Comparison of ENCODE assay signal across 9 cellular contexts in genomic region chr9:35726876-35727438, GRCh38. TPM values are rescaled to one million over a fixed set of nuclear protein-coding genes. Genes with fewer than 3 reads are reported as not detected.
DNase-seq lines count a peak whose midpoint lies in the region; ATAC-seq and TF ChIP-seq lines count a peak whose summit lies in the region.
"Had no signal": no experiment of that assay in that cellular context is flagged by ENCODE, and none has a peak within 500 bp of the region (broad histone marks: within the 10 kb centered on the region; RNA-seq: fewer than 3 reads in every experiment).

No MANE protein-coding gene starts in this region.

- H3K27me3 Mint-ChIP-seq in activated CD8-positive, alpha-beta T cell treated with anti-CD3 and anti-CD28 coated beads for 36 hours = no peaks in the 10 kb centered on the region

- intact Hi-C loops in activated CD8-positive, alpha-beta T cell treated with anti-CD3 and anti-CD28 coated beads for 36 hours (cut with micrococcal nuclease) = loop anchor here (5.0 kb wide), 1 partner anchor 70 kb away; the partner anchor contains the start of genes CCDC107 and RMRP
- intact Hi-C loops in sigmoid colon (cut with DNase I) = no loop called here

- no peaks in the 10 kb centered on the region for H3K9me3 Mint-ChIP-seq in activated CD8-positive, alpha-beta T cell treated with anti-CD3 and anti-CD28 coated beads for 36 hours

- H3K4me3 ChIP-seq in HFF-Myc (replicated peaks; ENCODE audit: low read depth, low read length) (peak overlapping the region; percentile 83), sigmoid colon (peak overlapping the region; percentile 80 to 86 (median 82))

- H3K4me3 Mint-ChIP-seq in activated CD8-positive, alpha-beta T cell treated with anti-CD3 and anti-CD28 coated beads for 36 hours = peak overlapping the region; percentile 6

- no peaks in the 10 kb centered on the region for H3K9me3 ChIP-seq in sigmoid colon

- H3K27me3 ChIP-seq in foreskin keratinocyte = no peaks in the 10 kb centered on the region
- H3K27me3 ChIP-seq in sigmoid colon = no peaks in the 10 kb centered on the region

- TF ChIP-seq POLR2A in sigmoid colon (IDR thresholded peaks at IDR 0.05) = no peak

- DNase-seq in DMS 273 (lab: John Stamatoyannopoulos, UW; ENCODE audit: unreplicated experiment) = peak; percentile 76
- DNase-seq in HFF-Myc (ENCODE audit: extremely low read depth, low read depth) = no peak
- peak; percentile 69 for DNase-seq in activated CD8-positive, alpha-beta T cell treated with anti-CD3 and anti-CD28 coated beads for 36 hours
- DNase-seq in foreskin keratinocyte = no peak
- peak; percentile 91 for DNase-seq in sigmoid colon
- no peak for DNase-seq in GM19238 (ENCODE audit: insufficient read length, low spot score)
- no peak for DNase-seq in NCI-H146 (lab: John Stamatoyannopoulos, UW)
- DNase-seq in SK-N-DZ (ENCODE audit: low spot score) = no peak

- H3K4me1 Mint-ChIP-seq in activated CD8-positive, alpha-beta T cell treated with anti-CD3 and anti-CD28 coated beads for 36 hours (ENCODE audit: low read depth) = peaks cover 9% of the 10 kb centered on the region

- H3K27ac ChIP-seq in foreskin keratinocyte (no peak overlapping the region), sigmoid colon (peak overlapping the region; percentile 97 to 99 (median 98))

- 49 to 65% methylated on average over 4 of the region's 4 CpGs for WGBS in sigmoid colon, 2 donors

- TF ChIP-seq EP300 in sigmoid colon (IDR thresholded peaks at IDR 0.05) = no peak

- peak; percentile 46 for ATAC-seq in activated CD8-positive, alpha-beta T cell treated with anti-CD3 and anti-CD28 coated beads for 36 hours
- no peak for ATAC-seq in foreskin keratinocyte
- ATAC-seq: Panc1 had no signal

- peaks cover 21% of the 10 kb centered on the region for H3K4me1 ChIP-seq in foreskin keratinocyte
- peaks cover 0 to 62% (median 59%) of the 10 kb centered on the region in 4 donors for H3K4me1 ChIP-seq in sigmoid colon

- TF ChIP-seq CTCF in HFF-Myc (IDR thresholded peaks at IDR 0.05; ENCODE audit: low read depth, low read length, missing control alignments) = peak; percentile 7
- peak; percentile 25 for TF ChIP-seq CTCF in activated CD8-positive, alpha-beta T cell treated with anti-CD3 and anti-CD28 coated beads for 36 hours (IDR thresholded peaks at IDR 0.05)
- peak; percentile 6 for TF ChIP-seq CTCF in foreskin keratinocyte (conservative IDR thresholded peaks at IDR 0.05)
- TF ChIP-seq CTCF in sigmoid colon (IDR thresholded peaks at IDR 0.05) = peak in 2 of 4 experiments; percentile 24

- peak overlapping the region; percentile 72 for H3K27ac Mint-ChIP-seq in activated CD8-positive, alpha-beta T cell treated with anti-CD3 and anti-CD28 coated beads for 36 hours

- peaks cover 30% of the 10 kb centered on the region for H3K36me3 Mint-ChIP-seq in activated CD8-positive, alpha-beta T cell treated with anti-CD3 and anti-CD28 coated beads for 36 hours (ENCODE audit: low read depth)

- peaks cover 34 to 38% (median 37%) of the 10 kb centered on the region in 4 donors for H3K36me3 ChIP-seq in sigmoid colon

- CTCF ChIA-PET in activated CD8-positive, alpha-beta T cell treated with anti-CD3 and anti-CD28 coated beads for 36 hours (lab: Charles Lee) = interaction anchor here (0.6 to 14.0 kb wide), 18 partner anchors 9 to 228 kb away, joined by 3 to 170 read pairs (median 4); partner anchors contain the start of genes ARHGEF39, CCDC107, RMRP and TPM2

- POLR2A ChIA-PET in activated CD8-positive, alpha-beta T cell treated with anti-CD3 and anti-CD28 coated beads for 36 hours (lab: Charles Lee) = interaction anchor here (0.5 to 2.8 kb wide), 7 partner anchors 10 to 644 kb away, joined by 3 to 13 read pairs (median 4); partner anchors contain the start of genes CCDC107 and RMRP

RNA-seq across cellular contexts. Expression of gene TLN1, which starts 5.0 kb away (rescaled TPM):
- total RNA-seq in activated CD8-positive, alpha-beta T cell treated with anti-CD3 and anti-CD28 coated beads for 36 hours = 100 to 1,000 TPM; 212 to 219 TPM
- total RNA-seq in foreskin keratinocyte (153 and 173 TPM in 2 replicates), sigmoid colon (100 to 1,000 TPM; 354 to 609 (median 525) TPM)
- polyA plus RNA-seq in foreskin keratinocyte (96.5 and 100 TPM in 2 replicates), sigmoid colon (100 to 1,000 TPM in 1 of 3 donors, 10 to 100 TPM in 2; 45.0 to 143 (median 57.6) TPM)
- 43.1 and 44.7 TPM in 2 replicates for polyA plus RNA-seq in SK-N-DZ (2014; cell fraction: cytosol; rRNA removed)
- polyA plus RNA-seq in SK-N-DZ (2014; cell fraction: nucleus; rRNA removed) = 48.0 and 63.3 TPM in 2 replicates

RNA-seq across cellular contexts. Expression of gene CREB3, which starts 5.5 kb away (rescaled TPM):
- total RNA-seq in activated CD8-positive, alpha-beta T cell treated with anti-CD3 and anti-CD28 coated beads for 36 hours = 10 to 100 TPM; 22.3 to 22.4 TPM
- total RNA-seq in foreskin keratinocyte = 40.2 and 44.1 TPM in 2 replicates
- 44.0 and 46.7 TPM in 2 replicates for polyA plus RNA-seq in foreskin keratinocyte
- 10 to 100 TPM; 65.9 to 82.7 (median 75.4) TPM for total RNA-seq in sigmoid colon
- polyA plus RNA-seq in sigmoid colon = 10 to 100 TPM; 31.0 to 39.0 (median 35.3) TPM
- polyA plus RNA-seq in SK-N-DZ (2014; cell fraction: cytosol; rRNA removed) = 45.0 and 48.4 TPM in 2 replicates
- polyA plus RNA-seq in SK-N-DZ (2014; cell fraction: nucleus; rRNA removed) = 28.7 and 30.2 TPM in 2 replicates

RNA-seq across cellular contexts. Expression of gene GBA2, which starts 22.1 kb away (rescaled TPM):
- 10 to 100 TPM; 21.2 to 22.3 TPM for total RNA-seq in activated CD8-positive, alpha-beta T cell treated with anti-CD3 and anti-CD28 coated beads for 36 hours
- total RNA-seq in foreskin keratinocyte = 26.9 and 27.2 TPM in 2 replicates
- polyA plus RNA-seq in foreskin keratinocyte = 19.2 and 20.4 TPM in 2 replicates
- total RNA-seq in sigmoid colon = 10 to 100 TPM; 45.9 to 91.7 (median 64.8) TPM
- 10 to 100 TPM; 34.8 to 88.5 (median 58.5) TPM for polyA plus RNA-seq in sigmoid colon
- polyA plus RNA-seq in SK-N-DZ (2014; cell fraction: cytosol; rRNA removed) = 53.5 and 62.8 TPM in 2 replicates
- polyA plus RNA-seq in SK-N-DZ (2014; cell fraction: nucleus; rRNA removed) = 357 and 473 TPM in 2 replicates

RNA-seq across cellular contexts. Expression of gene RGP1, which starts 22.1 kb away (rescaled TPM):
- total RNA-seq in activated CD8-positive, alpha-beta T cell treated with anti-CD3 and anti-CD28 coated beads for 36 hours = 10 to 100 TPM; 13.0 to 14.8 TPM
- total RNA-seq in foreskin keratinocyte (16.3 and 17.3 TPM in 2 replicates), sigmoid colon (10 to 100 TPM; 13.3 to 23.5 (median 13.5) TPM)
- polyA plus RNA-seq in foreskin keratinocyte (8.4 and 8.9 TPM in 2 replicates), sigmoid colon (10 to 100 TPM; 10.2 to 37.2 (median 21.3) TPM)
- polyA plus RNA-seq in SK-N-DZ (2014; cell fraction: cytosol; rRNA removed) = 11.0 and 12.5 TPM in 2 replicates
- 14.0 and 18.3 TPM in 2 replicates for polyA plus RNA-seq in SK-N-DZ (2014; cell fraction: nucleus; rRNA removed)

RNA-seq across cellular contexts. Expression of gene MSMP, which starts 27.1 kb away (rescaled TPM):
- under 1 TPM; 0.59 to 0.67 TPM for total RNA-seq in activated CD8-positive, alpha-beta T cell treated with anti-CD3 and anti-CD28 coated beads for 36 hours
- not detected in 2 replicates for total RNA-seq in foreskin keratinocyte
- not detected in 2 replicates for polyA plus RNA-seq in foreskin keratinocyte
- total RNA-seq in sigmoid colon = not detected
- under 1 TPM in 1 of 3 donors, not detected in 2; 0.57 TPM for polyA plus RNA-seq in sigmoid colon
- polyA plus RNA-seq in SK-N-DZ (2014; cell fraction: cytosol; rRNA removed) = not detected in 2 replicates
- not detected in 2 replicates for polyA plus RNA-seq in SK-N-DZ (2014; cell fraction: nucleus; rRNA removed)

Comparison
In these comparisons a context has a peak if more than half of its experiments do, and no peak if none do; other contexts are left out.
1. DNase-seq: peak in DMS 273 (single experiment), activated CD8-positive, alpha-beta T cell treated with anti-CD3 and anti-CD28 coated beads for 36 hours (single experiment) and sigmoid colon (single experiment); none in HFF-Myc (single experiment), foreskin keratinocyte (0 of 2), GM19238 (single experiment), NCI-H146 (single experiment) and SK-N-DZ (single experiment).